In genomic region chr13:56201834-56202233, GRCh38 we compare ENCODE assay signal across 26 cellular contexts.
"Had no signal": no experiment of that assay in that cellular context is flagged by ENCODE, and none has a peak within 500 bp of the region (broad histone marks: within the 10 kb centered on the region; RNA-seq: fewer than 3 reads in every experiment).

No MANE protein-coding gene starts in this region.

- H3K27me3 ChIP-seq: ascending aorta, breast epithelium, cardiac muscle cell, colonic mucosa, esophagus squamous epithelium, gastroesophageal sphincter had no signal

- H3K4me1 ChIP-seq: ascending aorta, breast epithelium, colonic mucosa, esophagus squamous epithelium, gastroesophageal sphincter had no signal

- DNase-seq: activated CD4-positive, alpha-beta memory T cell treated with anti-CD3 and anti-CD28 coated beads, Interleukin-2, amount 10 ng/mL, durations not matched to agents 7 days and 5 days; activated CD4-positive, alpha-beta T cell treated with anti-CD3 and anti-CD28 coated beads for 1 hour; activated CD4-positive, alpha-beta T cell treated with anti-CD3 and anti-CD28 coated beads for 4 hours; activated CD4-positive, alpha-beta T cell treated with anti-CD3 and anti-CD28 coated beads, Interleukin-2, amount 10 ng/mL, durations not matched to agents 7 days and 5 days; activated CD4-positive, alpha-beta T cell treated with anti-CD3 and anti-CD28 coated beads, Interleukin-2, amount 50 U/mL, for 4 hours; activated CD8-positive, alpha-beta memory T cell treated with anti-CD3 and anti-CD28 coated beads, Interleukin-2, amount 50 U/mL, for 48 hours; activated gamma-delta T cell; activated naive CD4-positive, alpha-beta T cell; activated naive CD4-positive, alpha-beta T cell treated with anti-CD3 and anti-CD28 coated beads, Interleukin-2, amount 10 ng/mL, durations not matched to agents 7 days and 5 days; activated naive CD8-positive, alpha-beta T cell treated with anti-CD3 and anti-CD28 coated beads, Interleukin-2, amount 10 ng/mL, durations not matched to agents 7 days and 5 days; activated T-cell treated with anti-CD3 and anti-CD28 coated beads for 4 hours; activated T-cell treated with anti-CD3 and anti-CD28 coated beads, Interleukin-2, amount 50 U/mL, for 24 hours; activated T-cell treated with anti-CD3 and anti-CD28 coated beads, Interleukin-2, amount 50 U/mL, for 72 hours; central memory CD4-positive, alpha-beta T cell; cerebellar nuclear complex; colonic mucosa; effector CD8-positive, alpha-beta T cell; esophagus squamous epithelium; foreskin melanocyte; T-helper 2 cell had no signal

- H3K9me3 ChIP-seq: ascending aorta, breast epithelium, colonic mucosa, esophagus squamous epithelium, gastroesophageal sphincter had no signal

- H3K27ac ChIP-seq: ascending aorta, breast epithelium, cardiac muscle cell, colonic mucosa, epithelial cell of prostate, esophagus squamous epithelium, gastroesophageal sphincter had no signal

- H3K36me3 ChIP-seq: ascending aorta, cardiac muscle cell, colonic mucosa, esophagus squamous epithelium, gastroesophageal sphincter had no signal

- ATAC-seq: activated naive CD4-positive, alpha-beta T cell treated with anti-CD3 and anti-CD28 coated beads, Interleukin-2, amount 50 U/mL, for 72 hours; activated T-cell treated with anti-CD3 and anti-CD28 coated beads, Interleukin-2, amount 50 U/mL, for 72 hours; gastroesophageal sphincter had no signal

- H3K4me3 ChIP-seq: ascending aorta, breast epithelium, cardiac muscle cell, colonic mucosa, esophagus squamous epithelium, gastroesophageal sphincter had no signal
